ENCODE assay signal across 19 cellular contexts in genomic region chr16:78390070-78390469, GRCh38.
A peak's percentile ranks its signal among the peaks of the same experiment; 100 is the strongest.
DNase-seq lines count a peak whose midpoint lies in the region; ATAC-seq, FAIRE-seq and TF ChIP-seq lines count a peak whose summit lies in the region.
"Had no signal": no experiment of that assay in that cellular context is flagged by ENCODE, and none has a peak within 500 bp of the region (broad histone marks: within the 10 kb centered on the region; RNA-seq: fewer than 3 reads in every experiment).

No MANE protein-coding gene starts in this region.

- H3K27me3 ChIP-seq in psoas muscle (ENCODE audit: insufficient read depth in 3 of 3, low read length in 2 of 3) = no peaks in the 10 kb centered on the region
- H3K27me3 ChIP-seq: SJSA1 had no signal

- H3K9ac ChIP-seq in kidney (ENCODE audit: low read length in 2 of 2) = no peak overlapping the region

- no peak overlapping the region for H3K27ac ChIP-seq in kidney (ENCODE audit: low read depth in 2 of 2, low read length in 2 of 2)
- no peak overlapping the region for H3K27ac ChIP-seq in psoas muscle
- H3K27ac ChIP-seq: A549, C4-2B, SJSA1 had no signal

- H3K4me1 ChIP-seq in kidney (ENCODE audit: control insufficient read depth in 1 of 2, insufficient read depth in 1 of 2, low read depth in 1 of 2, low read length in 2 of 2) (peaks cover 0 to 5% of the 10 kb centered on the region in 2 donors), psoas muscle (peaks cover 15% of the 10 kb centered on the region)
- H3K4me1 ChIP-seq: A549, SJSA1 had no signal

- H3K36me3 ChIP-seq in kidney (ENCODE audit: control insufficient read depth in 1 of 2, insufficient read depth in 2 of 2, low read length in 2 of 2) = no peaks in the 10 kb centered on the region
- H3K36me3 ChIP-seq in psoas muscle (ENCODE audit: insufficient read depth in 1 of 2, low read depth in 1 of 2) = no peaks in the 10 kb centered on the region
- H3K36me3 ChIP-seq: SJSA1 had no signal

- no peaks in the 10 kb centered on the region for H3K27me3 Mint-ChIP-seq in stimulated activated memory B cell treated with anti-CD40 and anti-IgM and Interleukin-4, amounts not matched to agents 10 μg/mL and 1 μg/mL and 100 μg/mL, for 72 hours
- no peaks in the 10 kb centered on the region for H3K27me3 Mint-ChIP-seq in activated CD8-positive, alpha-beta T cell treated with anti-CD3 and anti-CD28 coated beads, Interleukin-2, amount 10 ng/mL, durations not matched to agents 7 days and 5 days (ENCODE audit: low read depth)

- no peak overlapping the region for H3K4me3 Mint-ChIP-seq in stimulated activated memory B cell treated with anti-CD40 and anti-IgM and Interleukin-4, amounts not matched to agents 10 μg/mL and 1 μg/mL and 100 μg/mL, for 72 hours
- no peak overlapping the region for H3K4me3 Mint-ChIP-seq in activated CD8-positive, alpha-beta T cell treated with anti-CD3 and anti-CD28 coated beads, Interleukin-2, amount 10 ng/mL, durations not matched to agents 7 days and 5 days

- peak; percentile 68 for FAIRE-seq in kidney (lab: Jason Lieb, UNC)
- FAIRE-seq: A549, HTR-8/SVneo had no signal

- no peak overlapping the region for H3K4me3 ChIP-seq in kidney (ENCODE audit: low read length in 2 of 2)
- no peak overlapping the region for H3K4me3 ChIP-seq in psoas muscle
- H3K4me3 ChIP-seq: A549, SJSA1 had no signal

- no peak overlapping the region for H3K27ac Mint-ChIP-seq in stimulated activated memory B cell treated with anti-CD40 and anti-IgM and Interleukin-4, amounts not matched to agents 10 μg/mL and 1 μg/mL and 100 μg/mL, for 72 hours
- H3K27ac Mint-ChIP-seq in activated CD8-positive, alpha-beta T cell treated with anti-CD3 and anti-CD28 coated beads, Interleukin-2, amount 10 ng/mL, durations not matched to agents 7 days and 5 days = no peak overlapping the region

- H3K9me3 ChIP-seq in kidney (ENCODE audit: control insufficient read depth in 1 of 2, low read length in 2 of 2) (peaks cover 0 to 5% of the 10 kb centered on the region in 2 donors), psoas muscle (no peaks in the 10 kb centered on the region)

- WGBS in psoas muscle, 3 donors = 25 to 33% (median 25%) methylated on average over 4 of the region's 4 CpGs

- DNase-seq in MV-4-11 (lab: John Stamatoyannopoulos, UW) = peak; percentile 2
- peak; percentile 33 for DNase-seq in cerebellum (ENCODE audit: low spot score)
- no peak for DNase-seq in kidney
- no peak for DNase-seq in psoas muscle
- DNase-seq in NCI-H69 (lab: John Stamatoyannopoulos, UW) = no peak
- no peak for DNase-seq in HK-2 (ENCODE audit: unreplicated experiment)
- no peak for DNase-seq in activated CD8-positive, alpha-beta T cell treated with anti-CD3 and anti-CD28 coated beads, Interleukin-2, amount 10 ng/mL, durations not matched to agents 7 days and 5 days
- DNase-seq: COR-L47, DMS53, H7, NCI-H1436 treated with DMSO at 0.1 percent for 48 hours, NCI-H2081 treated with DMSO at 0.1 percent for 48 hours, NCI-H345, NCI-H774 had no signal

- intact Hi-C loops in kidney (cut with DNase I) (no loop called here), psoas muscle (cut with DNase I) (no loop called here)

- peaks cover 21% of the 10 kb centered on the region for H3K36me3 Mint-ChIP-seq in stimulated activated memory B cell treated with anti-CD40 and anti-IgM and Interleukin-4, amounts not matched to agents 10 μg/mL and 1 μg/mL and 100 μg/mL, for 72 hours
- no peaks in the 10 kb centered on the region for H3K36me3 Mint-ChIP-seq in activated CD8-positive, alpha-beta T cell treated with anti-CD3 and anti-CD28 coated beads, Interleukin-2, amount 10 ng/mL, durations not matched to agents 7 days and 5 days (ENCODE audit: low read depth)

- POLR2A ChIA-PET in activated CD8-positive, alpha-beta T cell treated with anti-CD3 and anti-CD28 coated beads, Interleukin-2, amount 10 ng/mL, durations not matched to agents 7 days and 5 days (lab: Charles Lee) = no interaction called here

- H3K9me3 Mint-ChIP-seq in stimulated activated memory B cell treated with anti-CD40 and anti-IgM and Interleukin-4, amounts not matched to agents 10 μg/mL and 1 μg/mL and 100 μg/mL, for 72 hours = no peaks in the 10 kb centered on the region
- H3K9me3 Mint-ChIP-seq in activated CD8-positive, alpha-beta T cell treated with anti-CD3 and anti-CD28 coated beads, Interleukin-2, amount 10 ng/mL, durations not matched to agents 7 days and 5 days (ENCODE audit: insufficient read depth) = no peaks in the 10 kb centered on the region

- TF ChIP-seq CTCF in kidney (IDR thresholded peaks at IDR 0.05; ENCODE audit: borderline replicate concordance, extremely low read depth, insufficient read depth) (no peak), psoas muscle (IDR thresholded peaks at IDR 0.05) (no peak)

- CTCF ChIA-PET in activated CD8-positive, alpha-beta T cell treated with anti-CD3 and anti-CD28 coated beads, Interleukin-2, amount 10 ng/mL, durations not matched to agents 7 days and 5 days (lab: Charles Lee) = no interaction called here

- ATAC-seq in psoas muscle = peak; percentile 51 to 78 (median 57)
- no peak for ATAC-seq in stimulated activated memory B cell treated with anti-CD40 and anti-IgM and Interleukin-4, amounts not matched to agents 10 μg/mL and 1 μg/mL and 100 μg/mL, for 72 hours
- ATAC-seq in activated CD8-positive, alpha-beta T cell treated with anti-CD3 and anti-CD28 coated beads, Interleukin-2, amount 10 ng/mL, durations not matched to agents 7 days and 5 days = no peak
- ATAC-seq: A549 had no signal

- H3K4me1 Mint-ChIP-seq in stimulated activated memory B cell treated with anti-CD40 and anti-IgM and Interleukin-4, amounts not matched to agents 10 μg/mL and 1 μg/mL and 100 μg/mL, for 72 hours = no peaks in the 10 kb centered on the region
- H3K4me1 Mint-ChIP-seq in activated CD8-positive, alpha-beta T cell treated with anti-CD3 and anti-CD28 coated beads, Interleukin-2, amount 10 ng/mL, durations not matched to agents 7 days and 5 days (ENCODE audit: low read depth) = no peaks in the 10 kb centered on the region

Comparison
In these comparisons a context has a peak if more than half of its experiments do, and no peak if none do; other contexts are left out.
1. DNase-seq: peak in MV-4-11 (single experiment) and cerebellum (single experiment); none in kidney (single experiment), psoas muscle (0 of 2), NCI-H69 (single experiment), HK-2 (single experiment) and activated CD8-positive, alpha-beta T cell treated with anti-CD3 and anti-CD28 coated beads, Interleukin-2, amount 10 ng/mL, durations not matched to agents 7 days and 5 days (single experiment).
2. ATAC-seq: peak in psoas muscle (4 of 4); none in stimulated activated memory B cell treated with anti-CD40 and anti-IgM and Interleukin-4, amounts not matched to agents 10 μg/mL and 1 μg/mL and 100 μg/mL, for 72 hours (single experiment) and activated CD8-positive, alpha-beta T cell treated with anti-CD3 and anti-CD28 coated beads, Interleukin-2, amount 10 ng/mL, durations not matched to agents 7 days and 5 days (single experiment).